In genomic region chr20:58131581-58132142, GRCh38 we compare ENCODE assay signal across 8 cellular contexts.
DNase-seq lines count a peak whose midpoint lies in the region; ATAC-seq and TF ChIP-seq lines count a peak whose summit lies in the region.

No MANE protein-coding gene starts in this region.

- peak overlapping the region; percentile 39 for H3K27ac ChIP-seq in left ventricle myocardium inferior (replicated peaks)

- H3K9me3 ChIP-seq in left ventricle myocardium inferior (replicated peaks) (peaks cover under 1% of the 10 kb centered on the region), adipocyte (ENCODE audit: control insufficient read depth, low read length) (peaks cover under 1% of the 10 kb centered on the region)

- peak overlapping the region in 1 of 10 donors; percentile 29 for H3K27ac Mint-ChIP-seq in naive thymus-derived CD8-positive, alpha-beta T cell

- peaks cover 0 to 4% (median 0%) of the 10 kb centered on the region in 3 donors for H3K36me3 Mint-ChIP-seq in naive thymus-derived CD8-positive, alpha-beta T cell

- TF ChIP-seq CTCF in left ventricle myocardium inferior (IDR thresholded peaks at IDR 0.05; ENCODE audit: borderline replicate concordance), result no peak
- no peak for TF ChIP-seq CTCF in kidney epithelial cell (IDR thresholded peaks at IDR 0.05; ENCODE audit: insufficient read depth, low read length, poor library complexity, severe bottlenecking)

- H3K4me1 ChIP-seq in left ventricle myocardium inferior (peaks cover 13% of the 10 kb centered on the region), adipocyte (ENCODE audit: control insufficient read depth, insufficient read depth, low read length) (peaks cover 24% of the 10 kb centered on the region)

- POLR2A ChIA-PET in naive thymus-derived CD8-positive, alpha-beta T cell (lab: Charles Lee), result no interaction called here

- peaks cover 33 to 89% (median 68%) of the 10 kb centered on the region in 5 donors for H3K27me3 Mint-ChIP-seq in naive thymus-derived CD8-positive, alpha-beta T cell

- H3K4me3 Mint-ChIP-seq in naive thymus-derived CD8-positive, alpha-beta T cell, result peak overlapping the region in 1 of 10 donors; percentile 7

- no peak for ATAC-seq in Right ventricle myocardium inferior
- no peak for ATAC-seq in naive thymus-derived CD8-positive, alpha-beta T cell
- ATAC-seq in HG03159 (IDR thresholded peaks at IDR 0.05; ENCODE audit: unreplicated experiment), result no peak
- ATAC-seq in HG03442 (IDR thresholded peaks at IDR 0.05; ENCODE audit: unreplicated experiment), result no peak

- H3K4me3 ChIP-seq in left ventricle myocardium inferior (peak overlapping the region; percentile 25), adipocyte (ENCODE audit: low read length) (peak overlapping the region; percentile 13), kidney epithelial cell (ENCODE audit: low read depth, low read length) (no peak overlapping the region)

- peaks cover 4 to 20% (median 16%) of the 10 kb centered on the region in 4 donors for H3K4me1 Mint-ChIP-seq in naive thymus-derived CD8-positive, alpha-beta T cell

- H3K27me3 ChIP-seq in left ventricle myocardium inferior (ENCODE audit: low read depth) (peaks cover 90% of the 10 kb centered on the region), adipocyte (replicated peaks; ENCODE audit: control insufficient read depth, insufficient read depth, low read length) (peaks cover 32% of the 10 kb centered on the region), kidney epithelial cell (ENCODE audit: control insufficient read depth, insufficient read depth, low read length) (peaks cover 3% of the 10 kb centered on the region)

- DNase-seq in left ventricle myocardium inferior (no peak), Right ventricle myocardium inferior (ENCODE audit: missing footprints) (no peak), adipocyte (ENCODE audit: low read depth) (peak; percentile 84), kidney epithelial cell (ENCODE audit: low read depth) (peak; percentile 29), cerebellum (ENCODE audit: low spot score) (no peak)
- no peak for DNase-seq in naive thymus-derived CD8-positive, alpha-beta T cell

- intact Hi-C loops in left ventricle myocardium inferior (cut with micrococcal nuclease) (no loop called here), Right ventricle myocardium inferior (cut with DNase I) (no loop called here)

- no peaks in the 10 kb centered on the region for H3K36me3 ChIP-seq in left ventricle myocardium inferior
- no peaks in the 10 kb centered on the region for H3K36me3 ChIP-seq in adipocyte (ENCODE audit: control insufficient read depth, insufficient read depth, low read length, severe bottlenecking)
- H3K36me3 ChIP-seq in kidney epithelial cell (ENCODE audit: control insufficient read depth, insufficient read depth, low read length), result no peaks in the 10 kb centered on the region

- peak overlapping the region; percentile 28 for H3K9ac ChIP-seq in adipocyte (ENCODE audit: low read length)

- H3K9me3 Mint-ChIP-seq in naive thymus-derived CD8-positive, alpha-beta T cell, result peaks cover 0 to 8% (median 1%) of the 10 kb centered on the region in 9 donors

Comparison
In these comparisons a context has a peak if more than half of its experiments do, and no peak if none do; other contexts are left out.
1. DNase-seq: peak in adipocyte (single experiment) and kidney epithelial cell (single experiment); none in left ventricle myocardium inferior (single experiment), Right ventricle myocardium inferior (single experiment), naive thymus-derived CD8-positive, alpha-beta T cell (0 of 10) and cerebellum (single experiment).